8 cellular contexts compared by ENCODE assay signal in the genomic region with DNA sequence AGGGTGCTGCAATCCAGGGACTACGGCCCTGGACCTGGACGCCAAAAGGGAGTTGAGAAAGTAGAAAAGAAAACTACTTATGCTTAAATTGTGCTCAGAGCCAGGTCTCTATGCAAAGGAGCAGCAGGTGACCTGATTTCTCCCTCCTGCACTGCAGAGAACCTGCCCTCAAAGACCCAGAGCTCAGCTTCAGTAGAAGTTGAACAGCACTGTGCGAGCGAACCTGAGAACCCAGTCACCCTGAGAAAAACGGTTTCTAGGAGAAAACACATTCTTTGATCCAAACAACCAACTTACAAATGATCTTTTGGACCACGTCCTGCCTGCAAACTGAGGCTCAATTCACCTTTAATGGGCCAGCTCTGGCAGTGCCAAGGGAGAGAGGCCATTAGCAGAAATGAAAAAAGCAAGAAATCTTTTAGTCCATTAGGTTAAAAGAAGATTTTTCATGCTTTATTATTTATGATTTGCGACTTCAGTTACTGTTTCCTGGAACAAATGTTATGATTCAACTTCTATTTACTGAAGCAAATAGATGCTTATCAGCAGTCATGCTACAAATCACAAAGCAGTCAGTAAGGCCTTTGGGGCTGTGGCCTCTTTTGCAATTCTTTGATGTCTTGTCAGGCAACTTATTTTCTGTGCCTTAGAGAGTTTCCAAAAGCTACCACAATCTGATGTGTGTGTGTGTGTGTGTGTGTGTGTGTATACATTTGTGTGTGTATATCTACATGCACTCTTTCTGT.
DNase-seq lines count a peak whose midpoint lies in the region; ATAC-seq and TF ChIP-seq lines count a peak whose summit lies in the region.

No MANE protein-coding gene starts in this region.

- POLR2A ChIA-PET in CD4-positive, alpha-beta T cell (lab: Charles Lee) = interaction anchor here (0.6 to 3.4 kb wide), 26 partner anchors 10 to 1317 kb away, joined by 3 to 117 read pairs (median 4); a partner anchor contains a TSS

- peak; percentile 58 for ATAC-seq in CD4-positive, alpha-beta T cell (ENCODE audit: poor library complexity)
- ATAC-seq in upper lobe of right lung (no peak), GM18519 (IDR thresholded peaks at IDR 0.05; ENCODE audit: low FRiP score, unreplicated experiment) (no peak)

- WGBS in liver = 79% methylated on average over 7 of the region's 7 CpGs
- WGBS in ovary, 3 donors = 68 to 77% (median 76%) methylated on average over 7 of the region's 7 CpGs

- no peaks in the 10 kb centered on the region for H3K9me2 ChIP-seq in OCI-LY1 (ENCODE audit: low read depth, low read length)

- no peaks in the 10 kb centered on the region for H3K27me3 ChIP-seq in CD4-positive, alpha-beta T cell (ENCODE audit: control insufficient read depth, insufficient read depth, low read length)
- H3K27me3 ChIP-seq in OCI-LY1 (ENCODE audit: insufficient read depth, low read length) (no peaks in the 10 kb centered on the region), liver (ENCODE audit: control insufficient read depth in 4 of 4, insufficient read depth in 4 of 4, low read length in 3 of 4) (no peaks in the 10 kb centered on the region), upper lobe of right lung (no peaks in the 10 kb centered on the region), ovary (no peaks in the 10 kb centered on the region)

- no peaks in the 10 kb centered on the region for H3K36me3 ChIP-seq in OCI-LY1 (ENCODE audit: insufficient read depth, low read length)
- no peaks in the 10 kb centered on the region for H3K36me3 ChIP-seq in liver (ENCODE audit: control insufficient read depth in 4 of 4, insufficient read depth in 3 of 4, low read depth in 1 of 4, low read length in 3 of 4)
- H3K36me3 ChIP-seq in upper lobe of right lung = no peaks in the 10 kb centered on the region
- no peaks in the 10 kb centered on the region for H3K36me3 ChIP-seq in ovary

- peak overlapping the region; percentile 98 for H3K27ac Mint-ChIP-seq in CD4-positive, alpha-beta T cell
- H3K27ac Mint-ChIP-seq in activated naive CD4-positive, alpha-beta T cell treated with anti-CD3 and anti-CD28 coated beads, Interleukin-2, amount 50 U/mL, for 24 hours = peak overlapping the region; percentile 98

- peak overlapping the region; percentile 93 for H3K27ac ChIP-seq in CD4-positive, alpha-beta T cell (ENCODE audit: low read depth, low read length)
- H3K27ac ChIP-seq in OCI-LY1 (ENCODE audit: low read depth, low read length, poor library complexity, severe bottlenecking) (peak overlapping the region; percentile 99), liver (ENCODE audit: low read depth in 1 of 2, low read length in 2 of 2) (peak overlapping the region; percentile 54 to 76), upper lobe of right lung (peak overlapping the region; percentile 64), ovary (no peak overlapping the region)

- H3K9ac ChIP-seq in OCI-LY1 (ENCODE audit: low read length) (peak overlapping the region; percentile 77), liver (ENCODE audit: low read depth in 1 of 2, low read length in 2 of 2) (peak overlapping the region in 1 of 2 donors; percentile 63)

- CTCF ChIA-PET in CD4-positive, alpha-beta T cell (lab: Charles Lee) = interaction anchor here (0.9 to 2.2 kb wide), 8 partner anchors 9 to 116 kb away, joined by 3 to 12 read pairs (median 5); a partner anchor contains a TSS

- peaks cover 19% of the 10 kb centered on the region for H3F3A ChIP-seq in OCI-LY1 (ENCODE audit: insufficient read depth, low read length)

- peak overlapping the region; percentile 74 for H3K4me2 ChIP-seq in OCI-LY1 (ENCODE audit: low read length)

- peak overlapping the region; percentile 80 for H3K4me3 Mint-ChIP-seq in CD4-positive, alpha-beta T cell
- peak overlapping the region; percentile 79 for H3K4me3 Mint-ChIP-seq in activated naive CD4-positive, alpha-beta T cell treated with anti-CD3 and anti-CD28 coated beads, Interleukin-2, amount 50 U/mL, for 24 hours

- no peak for TF ChIP-seq RAD21 in liver (IDR thresholded peaks at IDR 0.05)

- DNase-seq in CD4-positive, alpha-beta T cell = peak; percentile 22 to 73 (median 50)
- DNase-seq in upper lobe of right lung = no peak
- no peak for DNase-seq in middle frontal gyrus (ENCODE audit: extremely low spot score, low spot score)
- no peak for DNase-seq in ovary

- intact Hi-C loops in CD4-positive, alpha-beta T cell (cut with DNase I, micrococcal nuclease) = loop anchor here in 1 of 2 experiments (1.0 to 5.0 kb wide), 3 partner anchors 10 to 117 kb away; no protein-coding TSS in a partner anchor
- intact Hi-C loops in upper lobe of right lung (cut with DNase I) (no loop called here), ovary (cut with DNase I) (no loop called here)

- no peaks in the 10 kb centered on the region for H3K9me3 ChIP-seq in CD4-positive, alpha-beta T cell (ENCODE audit: control insufficient read depth, low read length)
- no peaks in the 10 kb centered on the region for H3K9me3 ChIP-seq in OCI-LY1 (ENCODE audit: low read length)
- no peaks in the 10 kb centered on the region for H3K9me3 ChIP-seq in liver (ENCODE audit: control insufficient read depth in 4 of 4, low read length in 3 of 4)
- no peaks in the 10 kb centered on the region for H3K9me3 ChIP-seq in upper lobe of right lung
- no peaks in the 10 kb centered on the region for H3K9me3 ChIP-seq in ovary

- no peaks in the 10 kb centered on the region for H3K9me3 Mint-ChIP-seq in CD4-positive, alpha-beta T cell
- no peaks in the 10 kb centered on the region for H3K9me3 Mint-ChIP-seq in activated naive CD4-positive, alpha-beta T cell treated with anti-CD3 and anti-CD28 coated beads, Interleukin-2, amount 50 U/mL, for 24 hours

- H3K4me1 Mint-ChIP-seq in CD4-positive, alpha-beta T cell (ENCODE audit: low read depth) = peaks cover 43% of the 10 kb centered on the region
- peaks cover 39% of the 10 kb centered on the region for H3K4me1 Mint-ChIP-seq in activated naive CD4-positive, alpha-beta T cell treated with anti-CD3 and anti-CD28 coated beads, Interleukin-2, amount 50 U/mL, for 24 hours

- TF ChIP-seq EP300 in ovary (IDR thresholded peaks at IDR 0.05) = no peak

- H3K4me3 ChIP-seq in OCI-LY1 (ENCODE audit: low read depth, low read length, poor library complexity, severe bottlenecking) (peak overlapping the region; percentile 38), liver (ENCODE audit: low read depth in 1 of 3, low read length in 3 of 3) (no peak overlapping the region), upper lobe of right lung (no peak overlapping the region), ovary (no peak overlapping the region)

- no peaks in the 10 kb centered on the region for H3K79me2 ChIP-seq in OCI-LY1 (ENCODE audit: insufficient read depth, low read length)

- no peak overlapping the region for H2AFZ ChIP-seq in OCI-LY1 (ENCODE audit: low read length)

- TF ChIP-seq POLR2A in ovary (IDR thresholded peaks at IDR 0.05) = no peak

- H3K27me3 Mint-ChIP-seq in CD4-positive, alpha-beta T cell = no peaks in the 10 kb centered on the region
- no peaks in the 10 kb centered on the region for H3K27me3 Mint-ChIP-seq in activated naive CD4-positive, alpha-beta T cell treated with anti-CD3 and anti-CD28 coated beads, Interleukin-2, amount 50 U/mL, for 24 hours

- TF ChIP-seq CTCF in CD4-positive, alpha-beta T cell (IDR thresholded peaks at IDR 0.05) = no peak
- TF ChIP-seq CTCF in OCI-LY1 (IDR thresholded peaks at IDR 0.05; ENCODE audit: low read length) (no peak), liver (IDR thresholded peaks at IDR 0.05; ENCODE audit: low read depth, low read length, missing input control) (no peak), upper lobe of right lung (IDR thresholded peaks at IDR 0.05) (no peak), ovary (IDR thresholded peaks at IDR 0.05) (no peak)

- no peaks in the 10 kb centered on the region for H3K36me3 Mint-ChIP-seq in CD4-positive, alpha-beta T cell (ENCODE audit: low read depth)
- no peaks in the 10 kb centered on the region for H3K36me3 Mint-ChIP-seq in activated naive CD4-positive, alpha-beta T cell treated with anti-CD3 and anti-CD28 coated beads, Interleukin-2, amount 50 U/mL, for 24 hours

- peaks cover 85% of the 10 kb centered on the region for H3K4me1 ChIP-seq in OCI-LY1 (ENCODE audit: insufficient read depth, low read length, severe bottlenecking)
- H3K4me1 ChIP-seq in liver (ENCODE audit: control insufficient read depth in 4 of 4, insufficient read depth in 4 of 4, low read length in 3 of 4) = no peaks in the 10 kb centered on the region
- peaks cover 18% of the 10 kb centered on the region for H3K4me1 ChIP-seq in upper lobe of right lung
- no peaks in the 10 kb centered on the region for H3K4me1 ChIP-seq in ovary (ENCODE audit: insufficient read depth)

- H4K20me1 ChIP-seq in OCI-LY1 (ENCODE audit: insufficient read depth, low read length) = no peaks in the 10 kb centered on the region

TF ChIP-seq in liver, 16 proteins besides CTCF, POLR2A, EP300 and RAD21:
- TF ChIP-seq HNF4G (IDR thresholded peaks at IDR 0.05) (no peak), JUND (IDR thresholded peaks at IDR 0.05) (no peak), FOXA2 (IDR thresholded peaks at IDR 0.05) (no peak)
- TF ChIP-seq, protein P1, sequence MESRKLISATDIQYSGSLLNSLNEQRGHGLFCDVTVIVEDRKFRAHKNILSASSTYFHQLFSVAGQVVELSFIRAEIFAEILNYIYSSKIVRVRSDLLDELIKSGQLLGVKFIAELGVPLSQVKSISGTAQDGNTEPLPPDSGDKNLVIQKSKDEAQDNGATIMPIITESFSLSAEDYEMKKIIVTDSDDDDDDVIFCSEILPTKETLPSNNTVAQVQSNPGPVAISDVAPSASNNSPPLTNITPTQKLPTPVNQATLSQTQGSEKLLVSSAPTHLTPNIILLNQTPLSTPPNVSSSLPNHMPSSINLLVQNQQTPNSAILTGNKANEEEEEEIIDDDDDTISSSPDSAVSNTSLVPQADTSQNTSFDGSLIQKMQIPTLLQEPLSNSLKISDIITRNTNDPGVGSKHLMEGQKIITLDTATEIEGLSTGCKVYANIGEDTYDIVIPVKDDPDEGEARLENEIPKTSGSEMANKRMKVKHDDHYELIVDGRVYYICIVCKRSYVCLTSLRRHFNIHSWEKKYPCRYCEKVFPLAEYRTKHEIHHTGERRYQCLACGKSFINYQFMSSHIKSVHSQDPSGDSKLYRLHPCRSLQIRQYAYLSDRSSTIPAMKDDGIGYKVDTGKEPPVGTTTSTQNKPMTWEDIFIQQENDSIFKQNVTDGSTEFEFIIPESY (IDR thresholded peaks at IDR 0.05) = no peak
TF ChIP-seq in liver: peak in this region for 0.

Comparison
In these comparisons a context has a peak if more than half of its experiments do, and no peak if none do; other contexts are left out.
1. DNase-seq: peak in CD4-positive, alpha-beta T cell (10 of 10); none in upper lobe of right lung (single experiment), middle frontal gyrus (single experiment) and ovary (0 of 5).
2. H3K27ac ChIP-seq: peak in CD4-positive, alpha-beta T cell (single experiment), OCI-LY1 (single experiment), liver (2 of 2) and upper lobe of right lung (single experiment); none in ovary (0 of 2).